ENCODE assay signal across 1 cellular context in the genomic region with DNA sequence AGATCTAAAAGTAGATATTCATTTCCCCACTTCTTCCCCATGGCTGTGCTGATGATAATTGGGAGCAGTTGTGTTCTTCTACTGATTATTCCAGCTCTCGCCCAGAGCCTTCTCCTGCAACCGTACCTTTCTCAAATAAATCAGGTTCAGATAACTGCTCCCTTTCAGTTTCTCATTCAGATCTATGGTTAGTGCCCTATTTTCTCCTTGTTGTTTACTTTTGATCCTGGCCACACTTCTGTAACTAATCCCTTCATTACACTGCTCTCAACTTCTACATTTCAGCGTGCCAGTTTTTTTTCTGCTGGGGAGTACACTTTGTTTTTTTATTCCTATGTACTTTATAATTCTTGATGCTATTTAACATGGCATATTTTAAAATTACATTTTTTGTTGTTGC.
TF ChIP-seq lines count a peak whose summit lies in the region.

No MANE protein-coding gene starts in this region.

TF ChIP-seq in HEK293, 187 proteins besides CTCF, POLR2A, EP300 and RAD21:
- TF ChIP-seq, protein P1, sequence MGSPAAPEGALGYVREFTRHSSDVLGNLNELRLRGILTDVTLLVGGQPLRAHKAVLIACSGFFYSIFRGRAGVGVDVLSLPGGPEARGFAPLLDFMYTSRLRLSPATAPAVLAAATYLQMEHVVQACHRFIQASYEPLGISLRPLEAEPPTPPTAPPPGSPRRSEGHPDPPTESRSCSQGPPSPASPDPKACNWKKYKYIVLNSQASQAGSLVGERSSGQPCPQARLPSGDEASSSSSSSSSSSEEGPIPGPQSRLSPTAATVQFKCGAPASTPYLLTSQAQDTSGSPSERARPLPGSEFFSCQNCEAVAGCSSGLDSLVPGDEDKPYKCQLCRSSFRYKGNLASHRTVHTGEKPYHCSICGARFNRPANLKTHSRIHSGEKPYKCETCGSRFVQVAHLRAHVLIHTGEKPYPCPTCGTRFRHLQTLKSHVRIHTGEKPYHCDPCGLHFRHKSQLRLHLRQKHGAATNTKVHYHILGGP (tag by site-specific recombination; IDR thresholded peaks at IDR 0.05): no peak
- TF ChIP-seq ZNF791 (tag by site-specific recombination; IDR thresholded peaks at IDR 0.05): no peak
- TF ChIP-seq ZNF501 (tag by site-specific recombination; IDR thresholded peaks at IDR 0.05): no peak
- 0 out of 2 replicates have a peak, but pooled peaks have one; percentile 20 for TF ChIP-seq ZNF10 (tag by site-specific recombination; IDR thresholded peaks at IDR 0.05)
- TF ChIP-seq ZNF785 (tag by site-specific recombination; IDR thresholded peaks at IDR 0.05): no peak
- no peak for TF ChIP-seq ZNF140 (tag by site-specific recombination; IDR thresholded peaks at IDR 0.05)
